Comparison of ENCODE assay signal across 13 cellular contexts in genomic region chr2:64852771-64853241, GRCh38.
DNase-seq lines count a peak whose midpoint lies in the region; FAIRE-seq and TF ChIP-seq lines count a peak whose summit lies in the region.
"Had no signal": no experiment of that assay in that cellular context is flagged by ENCODE, and none has a peak within 500 bp of the region (broad histone marks: within the 10 kb centered on the region; RNA-seq: fewer than 3 reads in every experiment).

No MANE protein-coding gene starts in this region.

- H3K27me3 ChIP-seq in H1 (replicated peaks in 1 of 4; ENCODE audit: control insufficient read depth in 3 of 4, extremely low read depth in 1 of 4, insufficient read depth in 3 of 4, low read length in 3 of 4) (peaks cover 0 to 9% (median 4%) of the 10 kb centered on the region in 4 experiments; a peak in 4 of 7 replicates), neutrophil (no peaks in the 10 kb centered on the region), prostate gland (replicated peaks; ENCODE audit: insufficient read depth) (no peaks in the 10 kb centered on the region)
- H3K27me3 ChIP-seq: adrenal gland had no signal

- H3K23me2 ChIP-seq in H1 (ENCODE audit: low read depth, low read length): no peaks in the 10 kb centered on the region

- intact Hi-C loops in prostate gland (cut with DNase I): no loop called here

- no peak overlapping the region for H3K27ac ChIP-seq in H1 (ENCODE audit: low read depth, low read length)
- H3K27ac ChIP-seq in neutrophil: peak overlapping the region; percentile 97
- no peak overlapping the region for H3K27ac ChIP-seq in prostate gland
- H3K27ac ChIP-seq: C4-2B had no signal

- peak; percentile 62 for DNase-seq in GDM1 (lab: John Stamatoyannopoulos, UW)
- DNase-seq in NOMO-1 treated with dmso at 0.1 percent for 144 hours (lab: John Stamatoyannopoulos, UW; ENCODE audit: unreplicated experiment): peak; percentile 94
- no peak for DNase-seq in H1 (ENCODE audit: low read depth in 1 of 2, low spot score in 2 of 2)
- no peak for DNase-seq in NCI-H1092 treated with DMSO at 0.1 percent for 48 hours (lab: John Stamatoyannopoulos, UW)
- DNase-seq in NCI-H446 treated with DMSO at 0.1 percent for 48 hours (lab: John Stamatoyannopoulos, UW): no peak
- DNase-seq in prostate gland (ENCODE audit: low spot score): no peak
- no peak for DNase-seq in stimulated activated naive CD4-positive, alpha-beta T cell treated with Interleukin-2 at 50 U/mL for 16 hours (lab: John Stamatoyannopoulos, UW)
- DNase-seq: activated CD8-positive, alpha-beta memory T cell treated with anti-CD3 and anti-CD28 coated beads, Interleukin-2, amount 50 U/mL, for 48 hours; dermis blood vessel endothelial cell; NCI-H1694 treated with DMSO at 0.1 percent for 48 hours had no signal

- no peak overlapping the region for H4K91ac ChIP-seq in H1 (replicated peaks; ENCODE audit: insufficient read length, low read length)

- H3K4ac ChIP-seq in H1 (replicated peaks; ENCODE audit: insufficient read length, low read depth, low read length): no peak overlapping the region

- H3K9me3 ChIP-seq in H1 (ENCODE audit: insufficient read depth in 2 of 2, low read depth in 1 of 2, low read length in 1 of 2) (no peaks in the 10 kb centered on the region), neutrophil (no peaks in the 10 kb centered on the region), prostate gland (no peaks in the 10 kb centered on the region)
- H3K9me3 ChIP-seq: adrenal gland had no signal

- H3K79me1 ChIP-seq in H1 (ENCODE audit: low read depth, low read length): no peaks in the 10 kb centered on the region

- H2BK12ac ChIP-seq in H1 (ENCODE audit: low read depth, low read length): no peak overlapping the region; the same call in 1 of the 2 replicates

- H3K4me2 ChIP-seq in H1 (ENCODE audit: insufficient read depth in 1 of 2, low read depth in 2 of 2, low read length in 2 of 2): no peak overlapping the region

- H2BK15ac ChIP-seq in H1 (ENCODE audit: low read length): 0 out of 2 replicates have a peak overlapping the region, but pooled peaks have one; percentile 81

- H2BK120ac ChIP-seq in H1 (replicated peaks; ENCODE audit: low read depth, low read length): no peak overlapping the region

- FAIRE-seq in H1 (lab: Jason Lieb, UNC): no peak

- no peak overlapping the region for H3K23ac ChIP-seq in H1 (ENCODE audit: insufficient read length)

- H3K56ac ChIP-seq in H1 (replicated peaks; ENCODE audit: insufficient read length, low read depth, low read length): no peak overlapping the region

- H3K4me1 ChIP-seq in H1 (replicated peaks in 1 of 4; ENCODE audit: control insufficient read depth in 3 of 4, insufficient read depth in 4 of 4, low read length in 3 of 4): peaks cover 0 to 9% (median 2%) of the 10 kb centered on the region in 4 experiments; a peak in 5 of 7 replicates
- H3K4me1 ChIP-seq in neutrophil (ENCODE audit: control insufficient read depth in 1 of 2, insufficient read depth in 1 of 2, low read depth in 1 of 2, low read length in 1 of 2): peaks cover 92 to 99% of the 10 kb centered on the region in 2 experiments
- no peaks in the 10 kb centered on the region for H3K4me1 ChIP-seq in prostate gland (replicated peaks)

- TF ChIP-seq RAD21 in H1 (IDR thresholded peaks at IDR 0.05 in 1 of 2, conservative IDR thresholded peaks at IDR 0.05 in 1 of 2; ENCODE audit: low read depth in 2 of 2, low read length in 2 of 2): no peak

- no peak overlapping the region for H2AFZ ChIP-seq in H1 (ENCODE audit: low read length)

- TF ChIP-seq CTCF in H1 (IDR thresholded peaks at IDR 0.05; ENCODE audit: control extremely low read depth in 1 of 3, insufficient read depth in 1 of 3, low read depth in 1 of 3, low read length in 3 of 3): no peak
- no peak for TF ChIP-seq CTCF in neutrophil (IDR thresholded peaks at IDR 0.05)
- no peak for TF ChIP-seq CTCF in prostate gland (IDR thresholded peaks at IDR 0.05)

- CTCF ChIA-PET in H1 (lab: Charles Lee; ENCODE audit: partially characterized antibody): interaction anchor here (1.2 kb wide), 1 partner anchor 25 kb away, joined by 3 read pairs; no protein-coding TSS in a partner anchor

- no peak overlapping the region for H2BK5ac ChIP-seq in H1 (ENCODE audit: low read depth, low read length)

- H4K20me1 ChIP-seq in H1 (replicated peaks in 1 of 2; ENCODE audit: control insufficient read depth in 1 of 2, insufficient read depth in 2 of 2, low read length in 2 of 2): no peaks in the 10 kb centered on the region

- H3K4me3 ChIP-seq in H1 (ENCODE audit: extremely low read depth in 1 of 4, insufficient read depth in 2 of 4, low read depth in 3 of 4, low read length in 4 of 4): no peak overlapping the region
- peak overlapping the region; percentile 49 to 58 for H3K4me3 ChIP-seq in neutrophil (ENCODE audit: low read depth in 1 of 2, low read length in 1 of 2)
- H3K4me3 ChIP-seq in prostate gland: no peak overlapping the region
- H3K4me3 ChIP-seq: adrenal gland had no signal

- H4K8ac ChIP-seq in H1 (ENCODE audit: extremely low read depth, insufficient read depth, low read length): no peak overlapping the region

- TF ChIP-seq POLR2A in H1 (IDR thresholded peaks at IDR 0.05; ENCODE audit: control extremely low read depth in 1 of 2, low read depth in 2 of 2, low read length in 2 of 2) (no peak), prostate gland (IDR thresholded peaks at IDR 0.05) (no peak)

- no peaks in the 10 kb centered on the region for H3K79me2 ChIP-seq in H1 (ENCODE audit: control insufficient read depth in 1 of 2, insufficient read depth in 2 of 2, low read length in 2 of 2)

- no peak overlapping the region for H4K5ac ChIP-seq in H1 (ENCODE audit: insufficient read length, low read depth, low read length)

- no peak overlapping the region for H2AK5ac ChIP-seq in H1 (ENCODE audit: low read depth, low read length)

- no peak for TF ChIP-seq EP300 in H1 (IDR thresholded peaks at IDR 0.05; ENCODE audit: borderline replicate concordance in 1 of 2, low read depth in 2 of 2, low read length in 2 of 2)

- H3K9ac ChIP-seq in H1 (replicated peaks in 1 of 4; ENCODE audit: extremely low read depth in 1 of 4, low read depth in 3 of 4, low read length in 3 of 4): no peak overlapping the region

- no peak overlapping the region for H3K18ac ChIP-seq in H1 (ENCODE audit: extremely low read depth, low read length)

- 76% methylated on average over 4 of the region's 4 CpGs; no CpG with 5 or more reads in 1 of the 2 experiments for WGBS in H1 (ENCODE audit: extremely low coverage in 1 of 2, insufficient coverage in 1 of 2, insufficient read length in 1 of 2, insufficient replicate concordance in 2 of 2, low coverage in 1 of 2, low lambda C conversion rate in 2 of 2, missing lambda C conversion rate in 1 of 2), 2 experiments
- 75% methylated on average over 4 of the region's 4 CpGs for WGBS in prostate gland

- no peaks in the 10 kb centered on the region for H3K36me3 ChIP-seq in H1 (ENCODE audit: control insufficient read depth in 2 of 4, insufficient read depth in 4 of 4, low read length in 3 of 4)
- no peaks in the 10 kb centered on the region for H3K36me3 ChIP-seq in neutrophil
- H3K36me3 ChIP-seq in prostate gland: no peaks in the 10 kb centered on the region
- H3K36me3 ChIP-seq: adrenal gland had no signal

- H3K14ac ChIP-seq in H1 (ENCODE audit: insufficient read length): no peak overlapping the region

- POLR2A ChIA-PET in H1 (lab: Charles Lee; ENCODE audit: partially characterized antibody): no interaction called here

- no peak overlapping the region for H2BK20ac ChIP-seq in H1 (ENCODE audit: low read length)

TF ChIP-seq in H1, 55 proteins besides CTCF, POLR2A, EP300 and RAD21:
- no peak for TF ChIP-seq GABPA (IDR thresholded peaks at IDR 0.05; ENCODE audit: borderline replicate concordance, insufficient read depth, low read length)
- TF ChIP-seq ATF2 (IDR thresholded peaks at IDR 0.05; ENCODE audit: low read length): no peak
- no peak for TF ChIP-seq POLR2AphosphoS5 (IDR thresholded peaks at IDR 0.05; ENCODE audit: low read depth, low read length)
- no peak for TF ChIP-seq SIRT6 (IDR thresholded peaks at IDR 0.05; ENCODE audit: low read length)
- TF ChIP-seq RXRA (IDR thresholded peaks at IDR 0.05; ENCODE audit: insufficient read depth, low read depth, low read length): no peak
- no peak for TF ChIP-seq USF2 (IDR thresholded peaks at IDR 0.05; ENCODE audit: low read length)
- TF ChIP-seq TAF7 (optimal IDR thresholded peaks at IDR 0.05; ENCODE audit: borderline replicate concordance, low read depth, low read length): no peak
- TF ChIP-seq POU5F1 (IDR thresholded peaks at IDR 0.05; ENCODE audit: low read depth, low read length): no peak
- TF ChIP-seq EZH2 (IDR thresholded peaks at IDR 0.05; ENCODE audit: low read depth, low read length, severe bottlenecking): no peak
- no peak for TF ChIP-seq RFX5 (IDR thresholded peaks at IDR 0.05; ENCODE audit: borderline replicate concordance, low read depth, low read length)
- TF ChIP-seq CHD1 (IDR thresholded peaks at IDR 0.05; ENCODE audit: low read depth, low read length): no peak

Comparison
In these comparisons a context has a peak if more than half of its experiments do, and no peak if none do; other contexts are left out.
1. DNase-seq: peak in GDM1 (single experiment) and NOMO-1 treated with dmso at 0.1 percent for 144 hours (single experiment); none in H1 (0 of 2), NCI-H1092 treated with DMSO at 0.1 percent for 48 hours (single experiment), NCI-H446 treated with DMSO at 0.1 percent for 48 hours (single experiment), prostate gland (single experiment) and stimulated activated naive CD4-positive, alpha-beta T cell treated with Interleukin-2 at 50 U/mL for 16 hours (single experiment).
2. H3K4me3 ChIP-seq: peak in neutrophil (2 of 2); none in H1 (0 of 4) and prostate gland (0 of 2).